Comparison of ENCODE assay signal across 1 cellular context in the genomic region with DNA sequence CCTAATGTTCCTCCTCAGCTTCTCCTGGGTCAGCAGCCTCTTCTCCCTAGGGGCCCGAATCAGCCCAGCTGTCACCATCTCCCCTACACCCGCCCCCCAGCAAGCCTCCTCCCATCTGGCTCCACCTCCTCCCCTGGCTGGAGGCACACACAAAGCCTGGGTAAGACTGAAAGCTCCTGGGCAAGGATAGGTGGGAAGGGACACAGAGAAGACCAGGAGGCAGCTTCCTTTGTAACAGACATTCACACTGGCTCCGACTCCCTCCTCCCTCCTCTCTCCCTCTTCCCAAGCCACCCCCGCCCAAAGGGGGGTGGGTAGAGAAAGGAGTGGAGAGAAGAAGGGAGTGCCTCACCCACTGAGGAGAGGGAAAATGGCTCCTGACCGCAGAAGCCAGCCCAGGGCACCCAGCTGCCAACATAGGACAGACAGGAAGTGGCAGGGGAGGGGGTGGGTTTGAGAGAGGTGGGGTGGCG.
TF ChIP-seq lines count a peak whose summit lies in the region.

No MANE protein-coding gene starts in this region.

TF ChIP-seq in GM23338, 12 proteins besides CTCF, POLR2A, EP300 and RAD21:
- TF ChIP-seq ZNF114 (CRISPR knock-in tag; IDR thresholded peaks at IDR 0.05) (no peak), EZH2 (IDR thresholded peaks at IDR 0.05; ENCODE audit: low read depth, unreplicated experiment) (no peak), STAT1 (IDR thresholded peaks at IDR 0.05; ENCODE audit: unreplicated experiment) (no peak), ZNF462 (CRISPR knock-in tag; IDR thresholded peaks at IDR 0.05) (no peak), REST (IDR thresholded peaks at IDR 0.05; ENCODE audit: unreplicated experiment) (no peak), POLR2AphosphoS5 (IDR thresholded peaks at IDR 0.05; ENCODE audit: low read depth) (no peak), EZH2phosphoT487 (IDR thresholded peaks at IDR 0.05; ENCODE audit: unreplicated experiment) (no peak), NANOG (IDR thresholded peaks at IDR 0.05; ENCODE audit: borderline replicate concordance) (no peak), ZNF331 (CRISPR knock-in tag; IDR thresholded peaks at IDR 0.05; ENCODE audit: low read depth) (no peak), CREB1 (CRISPR knock-in tag; IDR thresholded peaks at IDR 0.05; ENCODE audit: low read depth) (no peak), JUNB (IDR thresholded peaks at IDR 0.05; ENCODE audit: unreplicated experiment) (no peak), ETS1 (IDR thresholded peaks at IDR 0.05) (no peak)
